ENCODE assay signal across 1 cellular context in genomic region chr6:16759646-16760535, GRCh38.
A peak's percentile ranks its signal among the peaks of the same experiment; 100 is the strongest.
TF ChIP-seq lines count a peak whose summit lies in the region.

No MANE protein-coding gene starts in this region.

TF ChIP-seq in GM12878, 131 proteins besides CTCF, POLR2A, EP300 and RAD21 (continued from another document):
- TF ChIP-seq, protein P1, sequence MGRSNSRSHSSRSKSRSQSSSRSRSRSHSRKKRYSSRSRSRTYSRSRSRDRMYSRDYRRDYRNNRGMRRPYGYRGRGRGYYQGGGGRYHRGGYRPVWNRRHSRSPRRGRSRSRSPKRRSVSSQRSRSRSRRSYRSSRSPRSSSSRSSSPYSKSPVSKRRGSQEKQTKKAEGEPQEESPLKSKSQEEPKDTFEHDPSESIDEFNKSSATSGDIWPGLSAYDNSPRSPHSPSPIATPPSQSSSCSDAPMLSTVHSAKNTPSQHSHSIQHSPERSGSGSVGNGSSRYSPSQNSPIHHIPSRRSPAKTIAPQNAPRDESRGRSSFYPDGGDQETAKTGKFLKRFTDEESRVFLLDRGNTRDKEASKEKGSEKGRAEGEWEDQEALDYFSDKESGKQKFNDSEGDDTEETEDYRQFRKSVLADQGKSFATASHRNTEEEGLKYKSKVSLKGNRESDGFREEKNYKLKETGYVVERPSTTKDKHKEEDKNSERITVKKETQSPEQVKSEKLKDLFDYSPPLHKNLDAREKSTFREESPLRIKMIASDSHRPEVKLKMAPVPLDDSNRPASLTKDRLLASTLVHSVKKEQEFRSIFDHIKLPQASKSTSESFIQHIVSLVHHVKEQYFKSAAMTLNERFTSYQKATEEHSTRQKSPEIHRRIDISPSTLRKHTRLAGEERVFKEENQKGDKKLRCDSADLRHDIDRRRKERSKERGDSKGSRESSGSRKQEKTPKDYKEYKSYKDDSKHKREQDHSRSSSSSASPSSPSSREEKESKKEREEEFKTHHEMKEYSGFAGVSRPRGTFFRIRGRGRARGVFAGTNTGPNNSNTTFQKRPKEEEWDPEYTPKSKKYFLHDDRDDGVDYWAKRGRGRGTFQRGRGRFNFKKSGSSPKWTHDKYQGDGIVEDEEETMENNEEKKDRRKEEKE (IDR thresholded peaks at IDR 0.05): no peak
- TF ChIP-seq NR2F1 (conservative IDR thresholded peaks at IDR 0.05): no peak
- no peak for TF ChIP-seq KDM1A (IDR thresholded peaks at IDR 0.05; ENCODE audit: borderline replicate concordance)
- TF ChIP-seq SMARCA5 (IDR thresholded peaks at IDR 0.05): 0 out of 2 replicates have a peak, but pooled peaks have one; percentile 36
- TF ChIP-seq MLLT1 (IDR thresholded peaks at IDR 0.05): 0 out of 2 replicates have a peak, but pooled peaks have one; percentile 42
- TF ChIP-seq, protein P2, sequence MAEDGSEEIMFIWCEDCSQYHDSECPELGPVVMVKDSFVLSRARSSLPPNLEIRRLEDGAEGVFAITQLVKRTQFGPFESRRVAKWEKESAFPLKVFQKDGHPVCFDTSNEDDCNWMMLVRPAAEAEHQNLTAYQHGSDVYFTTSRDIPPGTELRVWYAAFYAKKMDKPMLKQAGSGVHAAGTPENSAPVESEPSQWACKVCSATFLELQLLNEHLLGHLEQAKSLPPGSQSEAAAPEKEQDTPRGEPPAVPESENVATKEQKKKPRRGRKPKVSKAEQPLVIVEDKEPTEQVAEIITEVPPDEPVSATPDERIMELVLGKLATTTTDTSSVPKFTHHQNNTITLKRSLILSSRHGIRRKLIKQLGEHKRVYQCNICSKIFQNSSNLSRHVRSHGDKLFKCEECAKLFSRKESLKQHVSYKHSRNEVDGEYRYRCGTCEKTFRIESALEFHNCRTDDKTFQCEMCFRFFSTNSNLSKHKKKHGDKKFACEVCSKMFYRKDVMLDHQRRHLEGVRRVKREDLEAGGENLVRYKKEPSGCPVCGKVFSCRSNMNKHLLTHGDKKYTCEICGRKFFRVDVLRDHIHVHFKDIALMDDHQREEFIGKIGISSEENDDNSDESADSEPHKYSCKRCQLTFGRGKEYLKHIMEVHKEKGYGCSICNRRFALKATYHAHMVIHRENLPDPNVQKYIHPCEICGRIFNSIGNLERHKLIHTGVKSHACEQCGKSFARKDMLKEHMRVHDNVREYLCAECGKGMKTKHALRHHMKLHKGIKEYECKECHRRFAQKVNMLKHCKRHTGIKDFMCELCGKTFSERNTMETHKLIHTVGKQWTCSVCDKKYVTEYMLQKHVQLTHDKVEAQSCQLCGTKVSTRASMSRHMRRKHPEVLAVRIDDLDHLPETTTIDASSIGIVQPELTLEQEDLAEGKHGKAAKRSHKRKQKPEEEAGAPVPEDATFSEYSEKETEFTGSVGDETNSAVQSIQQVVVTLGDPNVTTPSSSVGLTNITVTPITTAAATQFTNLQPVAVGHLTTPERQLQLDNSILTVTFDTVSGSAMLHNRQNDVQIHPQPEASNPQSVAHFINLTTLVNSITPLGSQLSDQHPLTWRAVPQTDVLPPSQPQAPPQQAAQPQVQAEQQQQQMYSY (CRISPR knock-in tag; IDR thresholded peaks at IDR 0.05): no peak
TF ChIP-seq in GM12878: peak in this region for 20.
